11 cellular contexts compared by ENCODE assay signal in genomic region chr19:2326699-2327360, GRCh38. TPM values are rescaled to one million over a fixed set of nuclear protein-coding genes. Genes with fewer than 3 reads are reported as not detected.
DNase-seq lines count a peak whose midpoint lies in the region; ATAC-seq and TF ChIP-seq lines count a peak whose summit lies in the region.
"Had no signal": no experiment of that assay in that cellular context is flagged by ENCODE, and none has a peak within 500 bp of the region (broad histone marks: within the 10 kb centered on the region; RNA-seq: fewer than 3 reads in every experiment).

No MANE protein-coding gene starts in this region.

- no peaks in the 10 kb centered on the region for H3K9me3 ChIP-seq in SU-DHL-6 (ENCODE audit: insufficient read depth, low read length)
- no peaks in the 10 kb centered on the region for H3K9me3 ChIP-seq in fibroblast of lung (ENCODE audit: control insufficient read depth, insufficient read depth, low read depth, low read length)
- no peaks in the 10 kb centered on the region for H3K9me3 ChIP-seq in BE2C
- H3K9me3 ChIP-seq: heart left ventricle, sigmoid colon had no signal

- H3K36me3 ChIP-seq in SU-DHL-6 (ENCODE audit: low read length) = no peaks in the 10 kb centered on the region
- peaks cover 13% of the 10 kb centered on the region for H3K36me3 ChIP-seq in fibroblast of lung (ENCODE audit: control insufficient read depth, insufficient read depth, low read length)
- peaks cover 50% of the 10 kb centered on the region for H3K36me3 ChIP-seq in BE2C

- H3K36me3 Mint-ChIP-seq in activated T-cell treated with anti-CD3 and anti-CD28 coated beads, Interleukin-2, amount 50 U/mL, for 72 hours (ENCODE audit: insufficient read depth in 2 of 2) = peaks cover 6 to 15% of the 10 kb centered on the region in 2 donors
- peaks cover 76% of the 10 kb centered on the region for H3K36me3 Mint-ChIP-seq in stimulated activated effector memory CD8-positive, alpha-beta T cell treated with anti-CD3 and anti-CD28 coated beads, Interleukin-12 subunit alpha, Interleukin-12 subunit beta, amount 100 ng/mL, for 72 hours

- no peaks in the 10 kb centered on the region for H3K9me3 Mint-ChIP-seq in activated T-cell treated with anti-CD3 and anti-CD28 coated beads, Interleukin-2, amount 50 U/mL, for 72 hours
- H3K9me3 Mint-ChIP-seq in stimulated activated effector memory CD8-positive, alpha-beta T cell treated with anti-CD3 and anti-CD28 coated beads, Interleukin-12 subunit alpha, Interleukin-12 subunit beta, amount 100 ng/mL, for 72 hours = no peaks in the 10 kb centered on the region

- H3K4me1 ChIP-seq in fibroblast of lung (ENCODE audit: control insufficient read depth, extremely low read depth, insufficient read depth, low read length) (peaks cover 5% of the 10 kb centered on the region), BE2C (peaks cover 21% of the 10 kb centered on the region)

- H3K27ac ChIP-seq in SU-DHL-6 (ENCODE audit: low read depth, low read length) (no peak overlapping the region), fibroblast of lung (ENCODE audit: insufficient read depth, low read length) (peak overlapping the region; percentile 57)

- 0 out of 2 replicates have a peak, but pooled peaks cover 3% of the 10 kb centered on the region for H4K20me1 ChIP-seq in SU-DHL-6 (ENCODE audit: low read depth, low read length)
- no peaks in the 10 kb centered on the region for H4K20me1 ChIP-seq in fibroblast of lung (ENCODE audit: control insufficient read depth, extremely low read depth, insufficient read depth, low read length)

- no peaks in the 10 kb centered on the region for H3K27me3 ChIP-seq in SU-DHL-6 (ENCODE audit: low read length)
- H3K27me3 ChIP-seq in fibroblast of lung (ENCODE audit: control insufficient read depth, insufficient read depth, low read length) = no peaks in the 10 kb centered on the region
- no peaks in the 10 kb centered on the region for H3K27me3 ChIP-seq in BE2C
- H3K27me3 ChIP-seq: heart left ventricle, sigmoid colon had no signal

- no peaks in the 10 kb centered on the region for H3K9me2 ChIP-seq in SU-DHL-6 (replicated peaks; ENCODE audit: insufficient read depth, low read length)

- TF ChIP-seq CTCF in SU-DHL-6 (IDR thresholded peaks at IDR 0.05; ENCODE audit: insufficient read depth, low read length, poor library complexity, severe bottlenecking) (no peak), fibroblast of lung (conservative IDR thresholded peaks at IDR 0.05 in 1 of 2, IDR thresholded peaks at IDR 0.05 in 1 of 2; ENCODE audit: low read depth in 1 of 2, low read length in 2 of 2) (no peak), BE2C (IDR thresholded peaks at IDR 0.05; ENCODE audit: low read depth, low read length) (no peak)

- no peak overlapping the region for H2AFZ ChIP-seq in SU-DHL-6 (ENCODE audit: low read depth, low read length, severe bottlenecking)
- no peak overlapping the region for H2AFZ ChIP-seq in fibroblast of lung (ENCODE audit: low read length)

- H3K9ac ChIP-seq in SU-DHL-6 (ENCODE audit: low read length) (peak overlapping the region; percentile 96), fibroblast of lung (ENCODE audit: insufficient read depth, low read length) (no peak overlapping the region)

- no peak for DNase-seq in activated T-cell treated with anti-CD3 and anti-CD28 coated beads, Interleukin-2, amount 50 U/mL, for 72 hours
- no peak for DNase-seq in activated T-cell treated with anti-CD3 and anti-CD28 coated beads, Interleukin-2, amount 50 U/mL, for 48 hours
- DNase-seq in fibroblast of lung (ENCODE audit: low read depth in 2 of 2) (no peak), NCI-H2196 (lab: John Stamatoyannopoulos, UW; ENCODE audit: unreplicated experiment) (no peak), BE2C (no peak)
- no peak for DNase-seq in stimulated activated effector memory CD8-positive, alpha-beta T cell treated with anti-CD3 and anti-CD28 coated beads, Interleukin-12 subunit alpha, Interleukin-12 subunit beta, amount 100 ng/mL, for 72 hours (ENCODE audit: low spot score in 2 of 2)
- DNase-seq: heart left ventricle, SHP77, sigmoid colon had no signal

- H3K4me2 ChIP-seq in SU-DHL-6 (ENCODE audit: low read depth, low read length, poor library complexity, severe bottlenecking) = peak overlapping the region; percentile 91
- H3K4me2 ChIP-seq in fibroblast of lung (ENCODE audit: extremely low read depth, insufficient read depth, low read length) = no peak overlapping the region

- H3K79me2 ChIP-seq in SU-DHL-6 (ENCODE audit: insufficient read depth, low read length) = peaks cover 33% of the 10 kb centered on the region
- H3K79me2 ChIP-seq in fibroblast of lung (ENCODE audit: control insufficient read depth, insufficient read depth, low read length) = peaks cover 43% of the 10 kb centered on the region

- no peaks in the 10 kb centered on the region for H3K27me3 Mint-ChIP-seq in activated T-cell treated with anti-CD3 and anti-CD28 coated beads, Interleukin-2, amount 50 U/mL, for 72 hours (ENCODE audit: low read depth)

- ATAC-seq in activated T-cell treated with anti-CD3 and anti-CD28 coated beads, Interleukin-2, amount 50 U/mL, for 72 hours (replicated peaks in 1 of 2) = no peak
- ATAC-seq in stimulated activated effector memory CD8-positive, alpha-beta T cell treated with anti-CD3 and anti-CD28 coated beads, Interleukin-12 subunit alpha, Interleukin-12 subunit beta, amount 100 ng/mL, for 72 hours = no peak
- ATAC-seq in HG02852 (IDR thresholded peaks at IDR 0.05; ENCODE audit: unreplicated experiment) = no peak

- peak overlapping the region; percentile 92 for H3K27ac Mint-ChIP-seq in activated T-cell treated with anti-CD3 and anti-CD28 coated beads, Interleukin-2, amount 50 U/mL, for 72 hours
- H3K27ac Mint-ChIP-seq in stimulated activated effector memory CD8-positive, alpha-beta T cell treated with anti-CD3 and anti-CD28 coated beads, Interleukin-12 subunit alpha, Interleukin-12 subunit beta, amount 100 ng/mL, for 72 hours = peak overlapping the region; percentile 95

- peaks cover 58% of the 10 kb centered on the region for H3K4me1 Mint-ChIP-seq in activated T-cell treated with anti-CD3 and anti-CD28 coated beads, Interleukin-2, amount 50 U/mL, for 72 hours (ENCODE audit: low read depth)
- peaks cover 45% of the 10 kb centered on the region for H3K4me1 Mint-ChIP-seq in stimulated activated effector memory CD8-positive, alpha-beta T cell treated with anti-CD3 and anti-CD28 coated beads, Interleukin-12 subunit alpha, Interleukin-12 subunit beta, amount 100 ng/mL, for 72 hours

- no peak overlapping the region for H3K4me3 ChIP-seq in SU-DHL-6 (ENCODE audit: insufficient read depth, low read length, poor library complexity, severe bottlenecking)
- no peak overlapping the region for H3K4me3 ChIP-seq in fibroblast of lung (replicated peaks in 1 of 4; ENCODE audit: control extremely low read depth in 1 of 4, insufficient read depth in 1 of 4, low read depth in 3 of 4, low read length in 4 of 4)
- no peak overlapping the region; the same call in 1 of the 2 replicates for H3K4me3 ChIP-seq in BE2C (ENCODE audit: low read depth, low read length)

- peak overlapping the region; percentile 93 for H3K4me3 Mint-ChIP-seq in activated T-cell treated with anti-CD3 and anti-CD28 coated beads, Interleukin-2, amount 50 U/mL, for 72 hours
- peak overlapping the region; percentile 92 for H3K4me3 Mint-ChIP-seq in stimulated activated effector memory CD8-positive, alpha-beta T cell treated with anti-CD3 and anti-CD28 coated beads, Interleukin-12 subunit alpha, Interleukin-12 subunit beta, amount 100 ng/mL, for 72 hours

- peaks cover 10% of the 10 kb centered on the region; the same call in 1 of the 2 replicates for H3F3A ChIP-seq in SU-DHL-6 (ENCODE audit: insufficient read depth)

RNA-seq across cellular contexts. Expression of gene LSM7, which starts 1.6 kb away (rescaled TPM):
- total RNA-seq in activated T-cell treated with anti-CD3 and anti-CD28 coated beads, Interleukin-2, amount 50 U/mL, for 72 hours = 10 to 100 TPM; 74.7 to 84.5 TPM
- total RNA-seq in fibroblast of lung = 43.1 and 61.6 TPM in 2 replicates
- polyA plus RNA-seq in fibroblast of lung = 182 and 233 TPM in 2 replicates
- polyA plus RNA-seq in fibroblast of lung (2012) = 197 and 217 TPM in 2 replicates
- polyA minus RNA-seq in fibroblast of lung (ENCODE audit: low replicate concordance) = 8.1 and 34.4 TPM in 2 replicates
- polyA plus RNA-seq in BE2C (2012; ENCODE audit: insufficient read depth, insufficient read length, low read depth) = 1,058 TPM

RNA-seq across cellular contexts. Expression of gene SPPL2B, which starts 1.7 kb away (rescaled TPM):
- total RNA-seq in activated T-cell treated with anti-CD3 and anti-CD28 coated beads, Interleukin-2, amount 50 U/mL, for 72 hours = 10 to 100 TPM; 52.0 to 55.3 TPM
- total RNA-seq in fibroblast of lung = 18.0 and 23.8 TPM in 2 replicates
- polyA plus RNA-seq in fibroblast of lung = 10.7 and 16.0 TPM in 2 replicates
- polyA plus RNA-seq in fibroblast of lung (2012) = 24.0 and 29.0 TPM in 2 replicates
- polyA minus RNA-seq in fibroblast of lung (ENCODE audit: low replicate concordance) = 12.3 and 27.6 TPM in 2 replicates
- polyA plus RNA-seq in BE2C (2012; ENCODE audit: insufficient read depth, insufficient read length, low read depth) = 132 TPM

RNA-seq across cellular contexts. Expression of gene LINGO3, which starts 18.9 kb away (rescaled TPM):
- not detected for total RNA-seq in activated T-cell treated with anti-CD3 and anti-CD28 coated beads, Interleukin-2, amount 50 U/mL, for 72 hours
- total RNA-seq in fibroblast of lung = not detected in 2 replicates
- polyA plus RNA-seq in fibroblast of lung = not detected in 2 replicates
- polyA plus RNA-seq in fibroblast of lung (2012) = not detected in 2 replicates
- not detected in 2 replicates for polyA minus RNA-seq in fibroblast of lung (ENCODE audit: low replicate concordance)
- not detected for polyA plus RNA-seq in BE2C (2012; ENCODE audit: insufficient read depth, insufficient read length, low read depth)
- polyA plus RNA-seq: heart left ventricle had no signal

RNA-seq across cellular contexts. Expression of gene TMPRSS9, which starts 33.2 kb away (rescaled TPM):
- total RNA-seq in activated T-cell treated with anti-CD3 and anti-CD28 coated beads, Interleukin-2, amount 50 U/mL, for 72 hours = under 1 TPM in 1 of 2 donors, not detected in 1; 0.19 TPM
- under 0.01 TPM in 1 of 2 replicates, not detected in the other for total RNA-seq in fibroblast of lung
- polyA plus RNA-seq in fibroblast of lung = not detected in 2 replicates
- polyA plus RNA-seq in fibroblast of lung (2012) = 0.09 and 0.20 TPM in 2 replicates
- polyA minus RNA-seq in fibroblast of lung (ENCODE audit: low replicate concordance) = not detected in 2 replicates
- 0.49 TPM for polyA plus RNA-seq in BE2C (2012; ENCODE audit: insufficient read depth, insufficient read length, low read depth)

RNA-seq across cellular contexts. Expression of gene PEAK3, which starts 44.9 kb away (rescaled TPM):
- under 1 TPM in 1 of 2 donors, not detected in 1; 0.09 TPM for total RNA-seq in activated T-cell treated with anti-CD3 and anti-CD28 coated beads, Interleukin-2, amount 50 U/mL, for 72 hours
- not detected in 2 replicates for total RNA-seq in fibroblast of lung
- not detected in 2 replicates for polyA plus RNA-seq in fibroblast of lung
- 0.06 and 0.08 TPM in 2 replicates for polyA plus RNA-seq in fibroblast of lung (2012)
- not detected in 2 replicates for polyA minus RNA-seq in fibroblast of lung (ENCODE audit: low replicate concordance)
- 0.17 TPM for polyA plus RNA-seq in BE2C (2012; ENCODE audit: insufficient read depth, insufficient read length, low read depth)
